In genomic region chr15:58212909-58213526, GRCh38 we compare ENCODE assay signal across 8 cellular contexts.
DNase-seq lines count a peak whose midpoint lies in the region; ATAC-seq and TF ChIP-seq lines count a peak whose summit lies in the region.

No MANE protein-coding gene starts in this region.

- H3K4me1 Mint-ChIP-seq in H9 = peaks cover 5 to 8% of the 10 kb centered on the region in 2 experiments

- H3K14ac ChIP-seq in H9 (ENCODE audit: insufficient read depth, low read length) = no peak overlapping the region

- no peak overlapping the region for H2BK120ac ChIP-seq in H9 (ENCODE audit: low read depth, low read length, poor library complexity, severe bottlenecking)

- H3K27ac ChIP-seq in AG04450 (ENCODE audit: low read depth, low read length) (no peak overlapping the region), H9 (ENCODE audit: insufficient read length, low read depth, low read length) (no peak overlapping the region), gastrocnemius medialis (no peak overlapping the region)

- H3K27me3 ChIP-seq in AG04450 (ENCODE audit: control insufficient read depth, insufficient read depth, low read length) = no peaks in the 10 kb centered on the region
- no peaks in the 10 kb centered on the region for H3K27me3 ChIP-seq in H9 (ENCODE audit: insufficient read depth, low read length)
- no peaks in the 10 kb centered on the region for H3K27me3 ChIP-seq in gastrocnemius medialis

- no peak overlapping the region for H3K23ac ChIP-seq in H9 (ENCODE audit: insufficient read length, low read depth, low read length)

- H3K27ac Mint-ChIP-seq in H9 = no peak overlapping the region; a peak in 1 of 7 replicates

- intact Hi-C loops in gastrocnemius medialis (cut with DNase I; ENCODE audit: low total_unique reads) = no loop called here

- POLR2A ChIA-PET in AG04450 (lab: Yijun Ruan, JAX) = no interaction called here

- no peak overlapping the region for H4K91ac ChIP-seq in H9 (ENCODE audit: insufficient read length, low read depth, low read length)

- H3K79me2 ChIP-seq in H9 (ENCODE audit: insufficient read depth, low read length) = no peaks in the 10 kb centered on the region

- no peaks in the 10 kb centered on the region for H3K9me3 ChIP-seq in AG04450 (ENCODE audit: control insufficient read depth, insufficient read depth, low read length)
- no peaks in the 10 kb centered on the region for H3K9me3 ChIP-seq in H9 (ENCODE audit: control insufficient read depth, low read depth, low read length)
- H3K9me3 ChIP-seq in gastrocnemius medialis = no peaks in the 10 kb centered on the region

- no peak overlapping the region for H2AK5ac ChIP-seq in H9 (ENCODE audit: insufficient read length, low read length)

- CTCF ChIA-PET in AG04450 (lab: Charles Lee) = interaction anchor here (0.6 to 2.6 kb wide), 15 partner anchors 8 to 1316 kb away, joined by 3 to 14 read pairs (median 4); partner anchors contain the start of genes ADAM10 and MINDY2

- no peaks in the 10 kb centered on the region for H3K27me3 Mint-ChIP-seq in H9 (ENCODE audit: low read depth)

- H2BK15ac ChIP-seq in H9 (ENCODE audit: low read depth, low read length) = no peak overlapping the region

- in situ Hi-C loops in gastrocnemius medialis (cut with MboI; ENCODE audit: low sequenced_read_pairs in 4 of 4) = loop anchor here in 2 of 4 donors (25.0 kb wide), 2 partner anchors 1274 to 1299 kb away; no protein-coding TSS in a partner anchor

- no peak overlapping the region for H3K4me2 ChIP-seq in H9 (ENCODE audit: insufficient read depth, insufficient read length, low read length)

- DNase-seq in AG04450 (ENCODE audit: low read depth, low spot score) (no peak), H9 (no peak), RKO (ENCODE audit: low spot score) (peak; percentile 63), fibroblast of pulmonary artery (ENCODE audit: low read depth) (peak; percentile 70), gastrocnemius medialis (no peak), COR-L47 (lab: John Stamatoyannopoulos, UW) (no peak)

- no peaks in the 10 kb centered on the region for H4K20me1 ChIP-seq in H9 (ENCODE audit: control insufficient read depth, insufficient read depth, insufficient read length)

- H3K4me1 ChIP-seq in H9 (ENCODE audit: insufficient read depth, low read length) = no peaks in the 10 kb centered on the region
- no peaks in the 10 kb centered on the region for H3K4me1 ChIP-seq in gastrocnemius medialis

- ATAC-seq in gastrocnemius medialis (peak in 1 of 2 donors; percentile 63), HG03342 (IDR thresholded peaks at IDR 0.05; ENCODE audit: unreplicated experiment) (no peak), GM18861 (IDR thresholded peaks at IDR 0.05; ENCODE audit: unreplicated experiment) (no peak)

- H3K4me3 ChIP-seq in AG04450 (ENCODE audit: low read depth, low read length) = no peak overlapping the region
- no peak overlapping the region for H3K4me3 ChIP-seq in fibroblast of pulmonary artery (replicated peaks; ENCODE audit: low read depth, low read length)
- no peak overlapping the region for H3K4me3 ChIP-seq in gastrocnemius medialis

- H4K8ac ChIP-seq in H9 (replicated peaks; ENCODE audit: insufficient read length, low read depth, low read length) = no peak overlapping the region

- no peaks in the 10 kb centered on the region for H3K36me3 ChIP-seq in gastrocnemius medialis

- H2BK5ac ChIP-seq in H9 (ENCODE audit: insufficient read length, low read length) = no peak overlapping the region

- no peak for TF ChIP-seq POLR2A in gastrocnemius medialis (IDR thresholded peaks at IDR 0.05)

- H3K56ac ChIP-seq in H9 (ENCODE audit: insufficient read length, low read depth, low read length) = no peak overlapping the region

- H4K5ac ChIP-seq in H9 (ENCODE audit: insufficient read length, low read depth, low read length) = no peak overlapping the region

- no peaks in the 10 kb centered on the region for H3K36me3 Mint-ChIP-seq in H9 (ENCODE audit: insufficient read depth in 1 of 3, low read depth in 3 of 3)

- H3K9ac ChIP-seq in H9 (ENCODE audit: extremely low read depth, insufficient read length, low read length) = no peak overlapping the region

- H3K18ac ChIP-seq in H9 (ENCODE audit: insufficient read length, low read depth, low read length) = no peak overlapping the region

- H3K79me1 ChIP-seq in H9 (ENCODE audit: insufficient read depth, low read depth, low read length, poor library complexity, severe bottlenecking) = no peaks in the 10 kb centered on the region

- TF ChIP-seq CTCF in AG04450 (IDR thresholded peaks at IDR 0.05; ENCODE audit: low read depth, low read length) (peak; percentile 71), H9 (conservative IDR thresholded peaks at IDR 0.05) (peak; percentile 67), fibroblast of pulmonary artery (IDR thresholded peaks at IDR 0.05; ENCODE audit: low read length, missing control alignments) (peak; percentile 76), gastrocnemius medialis (IDR thresholded peaks at IDR 0.05 in 4 of 5, conservative IDR thresholded peaks at IDR 0.05 in 1 of 5) (peak in 3 of 5 experiments; percentile 12 to 46 (median 23))

- no peaks in the 10 kb centered on the region for H3K23me2 ChIP-seq in H9 (ENCODE audit: insufficient read length, low read depth, low read length, poor library complexity, severe bottlenecking)

- peak overlapping the region; percentile 97 for H2AFZ ChIP-seq in H9 (ENCODE audit: low read length)

- H3K4ac ChIP-seq in H9 (ENCODE audit: low read depth, low read length) = no peak overlapping the region

- no peak overlapping the region for H2BK12ac ChIP-seq in H9 (ENCODE audit: insufficient read length, low read depth, low read length)

- no peak overlapping the region for H3T11ph ChIP-seq in H9 (ENCODE audit: low read length)

- H3K9me3 Mint-ChIP-seq in H9 = no peaks in the 10 kb centered on the region; a peak in 1 of 5 replicates

- no peak overlapping the region for H3K4me3 Mint-ChIP-seq in H9

- H2BK20ac ChIP-seq in H9 (ENCODE audit: low read depth, low read length, poor library complexity, severe bottlenecking) = no peak overlapping the region

- WGBS in H9 (ENCODE audit: extremely low coverage, insufficient read length, low lambda C conversion rate) = no CpG with 5 or more reads among the region's 7 CpGs

Comparison
In these comparisons a context has a peak if more than half of its experiments do, and no peak if none do; other contexts are left out.
1. DNase-seq: peak in RKO (single experiment) and fibroblast of pulmonary artery (single experiment); none in AG04450 (single experiment), H9 (single experiment), gastrocnemius medialis (0 of 2) and COR-L47 (single experiment).
2. CTCF ChIP-seq: peak in every context shown above with its lines; median percentile 76 in fibroblast of pulmonary artery; 71 in AG04450; 67 in H9; 23 in gastrocnemius medialis.